In genomic region chrX:101391831-101392230, GRCh38 we compare ENCODE assay signal across 8 cellular contexts. TPM values are rescaled to one million over a fixed set of nuclear protein-coding genes. Genes with fewer than 3 reads are reported as not detected.
A peak's percentile ranks its signal among the peaks of the same experiment; 100 is the strongest.
DNase-seq lines count a peak whose midpoint lies in the region; ATAC-seq and TF ChIP-seq lines count a peak whose summit lies in the region.

No MANE protein-coding gene starts in this region.

- DNase-seq in T-cell (no peak), fibroblast of villous mesenchyme (ENCODE audit: low read depth) (no peak), skeletal muscle cell (ENCODE audit: low read depth) (no peak), KG1 (lab: John Stamatoyannopoulos, UW) (no peak), NCI-H2081 treated with DMSO at 0.1 percent for 48 hours (lab: John Stamatoyannopoulos, UW) (no peak), NAMALWA (ENCODE audit: low spot score) (no peak)
- no peak for DNase-seq in stimulated activated naive CD4-positive, alpha-beta T cell treated with Interleukin-2 at 50 U/mL for 16 hours (lab: John Stamatoyannopoulos, UW)

- H3K27ac Mint-ChIP-seq in T-cell, result peak overlapping the region; percentile 93 to 94

- no peak for TF ChIP-seq CTCF in fibroblast of villous mesenchyme (IDR thresholded peaks at IDR 0.05; ENCODE audit: insufficient read depth, low read depth, low read length)

- POLR2A ChIA-PET in T-cell (lab: Charles Lee), result interaction anchor here in 1 of 2 donors (0.8 kb wide), 1 partner anchor 14 kb away, joined by 3 read pairs; no protein-coding TSS in a partner anchor

- H3K4me3 ChIP-seq in fibroblast of villous mesenchyme (ENCODE audit: low read depth, low read length) (peak overlapping the region; percentile 74), skeletal muscle cell (ENCODE audit: low read depth, low read length) (peak overlapping the region; percentile 69)

- CTCF ChIA-PET in T-cell (lab: Charles Lee), result interaction anchor here (0.5 to 0.8 kb wide), 2 partner anchors 11 to 26 kb away, joined by 3 to 4 read pairs; no protein-coding TSS in a partner anchor

- in situ Hi-C loops in GM18951 (cut with MboI; ENCODE audit: low sequenced_read_pairs, unreplicated experiment), result no loop called here

- ATAC-seq in T-cell (replicated peaks in 1 of 4), result no peak

- peaks cover 18% of the 10 kb centered on the region for H3K36me3 Mint-ChIP-seq in T-cell

- peak; percentile 5 for TF ChIP-seq POLR2A in GM18951 (IDR thresholded peaks at IDR 0.05; ENCODE audit: extremely low read depth, insufficient read depth, insufficient read length)

- no peaks in the 10 kb centered on the region for H3K27me3 Mint-ChIP-seq in T-cell

- peaks cover 19 to 32% (median 30%) of the 10 kb centered on the region in 3 donors for H3K4me1 Mint-ChIP-seq in T-cell

- peak overlapping the region; percentile 88 to 93 (median 92) for H3K4me3 Mint-ChIP-seq in T-cell

- H3K9me3 Mint-ChIP-seq in T-cell, result no peaks in the 10 kb centered on the region

RNA-seq across cellular contexts. Expression of gene RPL36A, which starts 1.0 kb away (rescaled TPM):
- total RNA-seq in T-cell, result 100 to 1,000 TPM; 183 to 509 (median 431) TPM
- total RNA-seq in fibroblast of villous mesenchyme, result 103 and 132 TPM in 2 replicates

RNA-seq across cellular contexts. Expression of gene BTK, which starts 5.8 kb away (rescaled TPM):
- total RNA-seq in T-cell (1 to 10 TPM; 1.6 to 9.5 (median 4.1) TPM), fibroblast of villous mesenchyme (not detected in 2 replicates)

RNA-seq across cellular contexts. Expression of gene GLA, which starts 15.9 kb away (rescaled TPM):
- total RNA-seq in T-cell, result 10 to 100 TPM; 11.3 to 22.5 (median 14.9) TPM
- total RNA-seq in fibroblast of villous mesenchyme, result 31.2 and 45.8 TPM in 2 replicates

RNA-seq across cellular contexts. Expression of gene HNRNPH2, which starts 16.2 kb away (rescaled TPM):
- total RNA-seq in T-cell (10 to 100 TPM; 32.4 to 39.5 (median 36.0) TPM), fibroblast of villous mesenchyme (57.3 and 74.7 TPM in 2 replicates)

RNA-seq across cellular contexts. Expression of gene TIMM8A, which starts 43.3 kb away (rescaled TPM):
- total RNA-seq in T-cell, result 10 to 100 TPM in 2 of 5 donors, 1 to 10 TPM in 3; 5.1 to 11.4 (median 9.8) TPM
- 2.9 and 3.9 TPM in 2 replicates for total RNA-seq in fibroblast of villous mesenchyme
